Comparison of ENCODE assay signal across 21 cellular contexts in genomic region chr1:202181586-202181985, GRCh38. TPM values are rescaled to one million over a fixed set of nuclear protein-coding genes. Genes with fewer than 3 reads are reported as not detected.
A peak's percentile ranks its signal among the peaks of the same experiment; 100 is the strongest.
DNase-seq lines count a peak whose midpoint lies in the region; ATAC-seq, FAIRE-seq and TF ChIP-seq lines count a peak whose summit lies in the region.
"Had no signal": no experiment of that assay in that cellular context is flagged by ENCODE, and none has a peak within 500 bp of the region (broad histone marks: within the 10 kb centered on the region; RNA-seq: fewer than 3 reads in every experiment).

No MANE protein-coding gene starts in this region.

- no peak for FAIRE-seq in kidney (lab: Jason Lieb, UNC)
- FAIRE-seq: A204.1, GM12892 had no signal

- intact Hi-C loops in kidney (cut with DNase I) (loop anchor here (5.0 to 10.0 kb wide), 2 partner anchors 131 to 533 kb away; partner anchors contain the start of gene SYT2), spleen (cut with DNase I; ENCODE audit: low total_unique reads) (loop anchor here (10.0 kb wide), 1 partner anchor 533 kb away; the partner anchor contains the start of gene SYT2)

- H3K4me3 Mint-ChIP-seq in effector memory CD8-positive, alpha-beta T cell = no peak overlapping the region
- H3K4me3 Mint-ChIP-seq: CD4-positive, CD25-positive, alpha-beta regulatory T cell; CD8-positive, alpha-beta memory T cell; GM23338 had no signal

- WGBS in spleen, 5 donors = 79 to 96% (median 84%) methylated on average over 7 of the region's 7 CpGs

- H3K36me3 Mint-ChIP-seq in effector memory CD8-positive, alpha-beta T cell (ENCODE audit: insufficient read depth) = no peaks in the 10 kb centered on the region
- H3K36me3 Mint-ChIP-seq: CD4-positive, CD25-positive, alpha-beta regulatory T cell; CD8-positive, alpha-beta memory T cell had no signal

- ATAC-seq in effector memory CD8-positive, alpha-beta T cell (replicated peaks) = no peak
- no peak for ATAC-seq in GM18517 (IDR thresholded peaks at IDR 0.05; ENCODE audit: unreplicated experiment)
- ATAC-seq in GM21526 (IDR thresholded peaks at IDR 0.05; ENCODE audit: low FRiP score, unreplicated experiment) = no peak
- ATAC-seq in GM18502 (IDR thresholded peaks at IDR 0.05; ENCODE audit: poor library complexity, unreplicated experiment) = no peak
- ATAC-seq: GM23338, HCT116 had no signal

- no peaks in the 10 kb centered on the region for H3K4me1 ChIP-seq in kidney (ENCODE audit: control insufficient read depth in 1 of 2, insufficient read depth in 1 of 2, low read depth in 1 of 2, low read length in 2 of 2)
- peaks cover 0 to 9% (median 6%) of the 10 kb centered on the region in 6 donors for H3K4me1 ChIP-seq in spleen
- H3K4me1 ChIP-seq: BE2C had no signal

- H3K4me3 ChIP-seq in kidney (ENCODE audit: low read length in 2 of 2) (no peak overlapping the region), spleen (no peak overlapping the region)
- H3K4me3 ChIP-seq: GM23338 had no signal

- H3K4me1 Mint-ChIP-seq in effector memory CD8-positive, alpha-beta T cell (ENCODE audit: low read depth in 2 of 2) = peaks cover 10 to 12% of the 10 kb centered on the region in 2 donors

- H3K36me3 ChIP-seq in kidney (ENCODE audit: control insufficient read depth in 1 of 2, insufficient read depth in 2 of 2, low read length in 2 of 2) (no peaks in the 10 kb centered on the region), spleen (no peaks in the 10 kb centered on the region)
- H3K36me3 ChIP-seq: BE2C had no signal

- no peak for DNase-seq in effector memory CD8-positive, alpha-beta T cell
- DNase-seq in kidney (peak; percentile 54), spleen (peak; percentile 55)
- DNase-seq: ACHN; BE2C; C1 segment of cervical spinal cord; CD4-positive, CD25-positive, alpha-beta regulatory T cell; CD8-positive, alpha-beta memory T cell; COR-L47; DMS153; DMS79; GDM1; H7 had no signal

- no peaks in the 10 kb centered on the region for H3K9me3 Mint-ChIP-seq in effector memory CD8-positive, alpha-beta T cell
- H3K9me3 Mint-ChIP-seq: CD4-positive, CD25-positive, alpha-beta regulatory T cell; CD8-positive, alpha-beta memory T cell; GM23338 had no signal

- H3K9me3 ChIP-seq in kidney (ENCODE audit: control insufficient read depth in 1 of 2, low read length in 2 of 2) (no peaks in the 10 kb centered on the region), spleen (no peaks in the 10 kb centered on the region)
- H3K9me3 ChIP-seq: BE2C had no signal

- TF ChIP-seq CTCF in kidney (IDR thresholded peaks at IDR 0.05; ENCODE audit: borderline replicate concordance, extremely low read depth, insufficient read depth) (no peak), spleen (IDR thresholded peaks at IDR 0.05 in 8 of 11, conservative IDR thresholded peaks at IDR 0.05 in 3 of 11) (no peak)

- peak overlapping the region; percentile 9 to 21 for H3K27ac Mint-ChIP-seq in effector memory CD8-positive, alpha-beta T cell
- H3K27ac Mint-ChIP-seq: CD4-positive, CD25-positive, alpha-beta regulatory T cell; CD8-positive, alpha-beta memory T cell; GM23338 had no signal

- H3K9ac ChIP-seq in kidney (ENCODE audit: low read length in 2 of 2) = no peak overlapping the region
- H3K9ac ChIP-seq: KMS-11 had no signal

- peaks cover 0 to 17% of the 10 kb centered on the region in 2 donors for H3K27me3 Mint-ChIP-seq in effector memory CD8-positive, alpha-beta T cell

- H3K27ac ChIP-seq in kidney (ENCODE audit: low read depth in 2 of 2, low read length in 2 of 2) = no peak overlapping the region
- no peak overlapping the region for H3K27ac ChIP-seq in spleen
- H3K27ac ChIP-seq: KMS-11 had no signal

- no peak for TF ChIP-seq POLR2A in spleen (IDR thresholded peaks at IDR 0.05)

- H3K27me3 ChIP-seq in spleen (replicated peaks in 1 of 7) = peaks cover 0 to 24% (median 0%) of the 10 kb centered on the region in 7 donors
- H3K27me3 ChIP-seq: BE2C had no signal

RNA-seq across cellular contexts. Expression of gene LGR6, which starts 12.0 kb away (rescaled TPM):
- total RNA-seq in kidney (4.1 TPM), spleen (10 to 100 TPM in 3 of 7 donors, 1 to 10 TPM in 4; 1.9 to 24.5 (median 8.6) TPM)
- polyA plus RNA-seq in kidney (ENCODE audit: insufficient read depth, low read depth, low replicate concordance) (1.8 TPM), spleen (1 to 10 TPM in 2 of 3 donors, under 1 TPM in 1; 0.61 to 3.3 (median 2.0) TPM)

RNA-seq across cellular contexts. Expression of gene PTPN7, which starts 21.2 kb away (rescaled TPM):
- total RNA-seq in kidney = 5.5 TPM
- 3.5 TPM for polyA plus RNA-seq in kidney (ENCODE audit: insufficient read depth, low read depth, low replicate concordance)
- total RNA-seq in spleen = 10 to 100 TPM; 33.1 to 49.0 (median 42.3) TPM
- polyA plus RNA-seq in spleen = 10 to 100 TPM; 27.8 to 34.2 (median 34.0) TPM
- total RNA-seq: GM23338 had no signal
- polyA plus RNA-seq: GM23338 had no signal

RNA-seq across cellular contexts. Expression of gene ARL8A, which starts 37.0 kb away (rescaled TPM):
- total RNA-seq in kidney (72.2 TPM), spleen (100 to 1,000 TPM in 2 of 7 donors, 10 to 100 TPM in 5; 36.2 to 104 (median 78.0) TPM)
- polyA plus RNA-seq in kidney (ENCODE audit: insufficient read depth, low read depth, low replicate concordance) (60.8 TPM), spleen (10 to 100 TPM; 16.2 to 31.4 (median 18.4) TPM)

RNA-seq across cellular contexts. Expression of gene GPR37L1, which starts 58.9 kb away (rescaled TPM):
- total RNA-seq in kidney (0.13 TPM), spleen (not detected)
- polyA plus RNA-seq in kidney (ENCODE audit: insufficient read depth, low read depth, low replicate concordance) (not detected), spleen (under 1 TPM in 1 of 3 donors, not detected in 2; 0.16 TPM)
- total RNA-seq: CD4-positive, CD25-positive, alpha-beta regulatory T cell; CD8-positive, alpha-beta memory T cell had no signal

Comparison
In these comparisons a context has a peak if more than half of its experiments do, and no peak if none do; other contexts are left out.
1. DNase-seq: peak in kidney (single experiment) and spleen (single experiment); none in effector memory CD8-positive, alpha-beta T cell (0 of 3).